In the genomic region with DNA sequence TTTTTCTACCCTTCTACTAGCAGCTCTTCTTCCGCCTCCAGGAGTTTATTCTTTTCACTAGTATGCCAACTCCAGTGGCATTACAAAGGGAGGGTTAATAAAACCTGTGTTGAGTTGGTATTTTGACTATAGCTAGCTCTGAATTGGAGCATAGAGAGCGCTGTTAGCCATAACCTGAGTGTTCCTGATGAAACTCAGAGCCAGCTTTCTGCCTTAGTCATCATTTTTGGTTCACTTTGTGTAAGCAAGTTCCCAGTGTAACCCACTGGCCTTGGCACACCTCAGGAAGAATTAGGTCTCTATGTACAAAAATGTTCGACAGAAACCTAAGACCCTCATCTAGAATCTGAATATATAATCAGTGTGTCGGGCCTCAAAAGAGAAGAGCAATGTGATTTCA, we compare ENCODE assay signal across 2 cellular contexts.
TF ChIP-seq lines count a peak whose summit lies in the region.

No MANE protein-coding gene starts in this region.

TF ChIP-seq in SK-N-SH treated with all-trans-retinoic acid at 6 μM for 48 hours, 23 proteins besides CTCF, POLR2A, EP300 and RAD21:
- TF ChIP-seq, protein P1, sequence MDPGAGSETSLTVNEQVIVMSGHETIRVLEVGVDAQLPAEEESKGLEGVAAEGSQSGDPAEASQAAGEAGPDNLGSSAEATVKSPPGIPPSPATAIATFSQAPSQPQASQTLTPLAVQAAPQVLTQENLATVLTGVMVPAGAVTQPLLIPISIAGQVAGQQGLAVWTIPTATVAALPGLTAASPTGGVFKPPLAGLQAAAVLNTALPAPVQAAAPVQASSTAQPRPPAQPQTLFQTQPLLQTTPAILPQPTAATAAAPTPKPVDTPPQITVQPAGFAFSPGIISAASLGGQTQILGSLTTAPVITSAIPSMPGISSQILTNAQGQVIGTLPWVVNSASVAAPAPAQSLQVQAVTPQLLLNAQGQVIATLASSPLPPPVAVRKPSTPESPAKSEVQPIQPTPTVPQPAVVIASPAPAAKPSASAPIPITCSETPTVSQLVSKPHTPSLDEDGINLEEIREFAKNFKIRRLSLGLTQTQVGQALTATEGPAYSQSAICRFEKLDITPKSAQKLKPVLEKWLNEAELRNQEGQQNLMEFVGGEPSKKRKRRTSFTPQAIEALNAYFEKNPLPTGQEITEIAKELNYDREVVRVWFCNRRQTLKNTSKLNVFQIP (CRISPR knock-in tag; IDR thresholded peaks at IDR 0.05; ENCODE audit: borderline replicate concordance, low read depth): no peak
- TF ChIP-seq ZFP30 (CRISPR knock-in tag; IDR thresholded peaks at IDR 0.05): no peak
- no peak for TF ChIP-seq BACH2 (CRISPR knock-in tag; IDR thresholded peaks at IDR 0.05; ENCODE audit: borderline replicate concordance)
- no peak for TF ChIP-seq ZNF565 (CRISPR knock-in tag; conservative IDR thresholded peaks at IDR 0.05; ENCODE audit: low read depth)
- TF ChIP-seq, protein P2, sequence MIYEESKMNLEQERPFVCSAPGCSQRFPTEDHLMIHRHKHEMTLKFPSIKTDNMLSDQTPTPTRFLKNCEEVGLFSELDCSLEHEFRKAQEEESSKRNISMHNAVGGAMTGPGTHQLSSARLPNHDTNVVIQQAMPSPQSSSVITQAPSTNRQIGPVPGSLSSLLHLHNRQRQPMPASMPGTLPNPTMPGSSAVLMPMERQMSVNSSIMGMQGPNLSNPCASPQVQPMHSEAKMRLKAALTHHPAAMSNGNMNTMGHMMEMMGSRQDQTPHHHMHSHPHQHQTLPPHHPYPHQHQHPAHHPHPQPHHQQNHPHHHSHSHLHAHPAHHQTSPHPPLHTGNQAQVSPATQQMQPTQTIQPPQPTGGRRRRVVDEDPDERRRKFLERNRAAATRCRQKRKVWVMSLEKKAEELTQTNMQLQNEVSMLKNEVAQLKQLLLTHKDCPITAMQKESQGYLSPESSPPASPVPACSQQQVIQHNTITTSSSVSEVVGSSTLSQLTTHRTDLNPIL (CRISPR knock-in tag; IDR thresholded peaks at IDR 0.05; ENCODE audit: low read depth): no peak
- TF ChIP-seq, protein P3, sequence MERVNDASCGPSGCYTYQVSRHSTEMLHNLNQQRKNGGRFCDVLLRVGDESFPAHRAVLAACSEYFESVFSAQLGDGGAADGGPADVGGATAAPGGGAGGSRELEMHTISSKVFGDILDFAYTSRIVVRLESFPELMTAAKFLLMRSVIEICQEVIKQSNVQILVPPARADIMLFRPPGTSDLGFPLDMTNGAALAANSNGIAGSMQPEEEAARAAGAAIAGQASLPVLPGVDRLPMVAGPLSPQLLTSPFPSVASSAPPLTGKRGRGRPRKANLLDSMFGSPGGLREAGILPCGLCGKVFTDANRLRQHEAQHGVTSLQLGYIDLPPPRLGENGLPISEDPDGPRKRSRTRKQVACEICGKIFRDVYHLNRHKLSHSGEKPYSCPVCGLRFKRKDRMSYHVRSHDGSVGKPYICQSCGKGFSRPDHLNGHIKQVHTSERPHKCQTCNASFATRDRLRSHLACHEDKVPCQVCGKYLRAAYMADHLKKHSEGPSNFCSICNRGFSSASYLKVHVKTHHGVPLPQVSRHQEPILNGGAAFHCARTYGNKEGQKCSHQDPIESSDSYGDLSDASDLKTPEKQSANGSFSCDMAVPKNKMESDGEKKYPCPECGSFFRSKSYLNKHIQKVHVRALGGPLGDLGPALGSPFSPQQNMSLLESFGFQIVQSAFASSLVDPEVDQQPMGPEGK (CRISPR knock-in tag; IDR thresholded peaks at IDR 0.05; ENCODE audit: borderline replicate concordance): no peak

TF ChIP-seq in SK-N-SH, 30 proteins besides CTCF, POLR2A, EP300 and RAD21 (continued from another document):
- TF ChIP-seq, protein P4, sequence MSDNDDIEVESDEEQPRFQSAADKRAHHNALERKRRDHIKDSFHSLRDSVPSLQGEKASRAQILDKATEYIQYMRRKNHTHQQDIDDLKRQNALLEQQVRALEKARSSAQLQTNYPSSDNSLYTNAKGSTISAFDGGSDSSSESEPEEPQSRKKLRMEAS (IDR thresholded peaks at IDR 0.05; ENCODE audit: low read depth): no peak
- no peak for TF ChIP-seq CHD2 (IDR thresholded peaks at IDR 0.05; ENCODE audit: low read length, partially characterized antibody)
- TF ChIP-seq, protein P5, sequence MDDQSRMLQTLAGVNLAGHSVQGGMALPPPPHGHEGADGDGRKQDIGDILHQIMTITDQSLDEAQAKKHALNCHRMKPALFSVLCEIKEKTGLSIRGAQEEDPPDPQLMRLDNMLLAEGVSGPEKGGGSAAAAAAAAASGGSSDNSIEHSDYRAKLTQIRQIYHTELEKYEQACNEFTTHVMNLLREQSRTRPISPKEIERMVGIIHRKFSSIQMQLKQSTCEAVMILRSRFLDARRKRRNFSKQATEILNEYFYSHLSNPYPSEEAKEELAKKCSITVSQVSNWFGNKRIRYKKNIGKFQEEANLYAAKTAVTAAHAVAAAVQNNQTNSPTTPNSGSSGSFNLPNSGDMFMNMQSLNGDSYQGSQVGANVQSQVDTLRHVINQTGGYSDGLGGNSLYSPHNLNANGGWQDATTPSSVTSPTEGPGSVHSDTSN (IDR thresholded peaks at IDR 0.05): no peak
- no peak for TF ChIP-seq YY1 (IDR thresholded peaks at IDR 0.05; ENCODE audit: low read depth)
- TF ChIP-seq FOXM1 (IDR thresholded peaks at IDR 0.05; ENCODE audit: low read depth): no peak
- TF ChIP-seq TAF1 (IDR thresholded peaks at IDR 0.05; ENCODE audit: borderline replicate concordance, low read depth, low read length): no peak
- TF ChIP-seq NRF1 (IDR thresholded peaks at IDR 0.05; ENCODE audit: low read depth, low read length): no peak
- no peak for TF ChIP-seq RCOR1 (IDR thresholded peaks at IDR 0.05; ENCODE audit: low read length)
- no peak for TF ChIP-seq GATA2 (CRISPR knock-in tag; IDR thresholded peaks at IDR 0.05)
- TF ChIP-seq NFIC (IDR thresholded peaks at IDR 0.05; ENCODE audit: borderline replicate concordance): no peak
- no peak for TF ChIP-seq SMC3 (IDR thresholded peaks at IDR 0.05; ENCODE audit: low read depth, low read length)
- TF ChIP-seq, protein P6, sequence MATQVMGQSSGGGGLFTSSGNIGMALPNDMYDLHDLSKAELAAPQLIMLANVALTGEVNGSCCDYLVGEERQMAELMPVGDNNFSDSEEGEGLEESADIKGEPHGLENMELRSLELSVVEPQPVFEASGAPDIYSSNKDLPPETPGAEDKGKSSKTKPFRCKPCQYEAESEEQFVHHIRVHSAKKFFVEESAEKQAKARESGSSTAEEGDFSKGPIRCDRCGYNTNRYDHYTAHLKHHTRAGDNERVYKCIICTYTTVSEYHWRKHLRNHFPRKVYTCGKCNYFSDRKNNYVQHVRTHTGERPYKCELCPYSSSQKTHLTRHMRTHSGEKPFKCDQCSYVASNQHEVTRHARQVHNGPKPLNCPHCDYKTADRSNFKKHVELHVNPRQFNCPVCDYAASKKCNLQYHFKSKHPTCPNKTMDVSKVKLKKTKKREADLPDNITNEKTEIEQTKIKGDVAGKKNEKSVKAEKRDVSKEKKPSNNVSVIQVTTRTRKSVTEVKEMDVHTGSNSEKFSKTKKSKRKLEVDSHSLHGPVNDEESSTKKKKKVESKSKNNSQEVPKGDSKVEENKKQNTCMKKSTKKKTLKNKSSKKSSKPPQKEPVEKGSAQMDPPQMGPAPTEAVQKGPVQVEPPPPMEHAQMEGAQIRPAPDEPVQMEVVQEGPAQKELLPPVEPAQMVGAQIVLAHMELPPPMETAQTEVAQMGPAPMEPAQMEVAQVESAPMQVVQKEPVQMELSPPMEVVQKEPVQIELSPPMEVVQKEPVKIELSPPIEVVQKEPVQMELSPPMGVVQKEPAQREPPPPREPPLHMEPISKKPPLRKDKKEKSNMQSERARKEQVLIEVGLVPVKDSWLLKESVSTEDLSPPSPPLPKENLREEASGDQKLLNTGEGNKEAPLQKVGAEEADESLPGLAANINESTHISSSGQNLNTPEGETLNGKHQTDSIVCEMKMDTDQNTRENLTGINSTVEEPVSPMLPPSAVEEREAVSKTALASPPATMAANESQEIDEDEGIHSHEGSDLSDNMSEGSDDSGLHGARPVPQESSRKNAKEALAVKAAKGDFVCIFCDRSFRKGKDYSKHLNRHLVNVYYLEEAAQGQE (IDR thresholded peaks at IDR 0.05; ENCODE audit: low read depth, low read length): no peak
- TF ChIP-seq, protein P7, sequence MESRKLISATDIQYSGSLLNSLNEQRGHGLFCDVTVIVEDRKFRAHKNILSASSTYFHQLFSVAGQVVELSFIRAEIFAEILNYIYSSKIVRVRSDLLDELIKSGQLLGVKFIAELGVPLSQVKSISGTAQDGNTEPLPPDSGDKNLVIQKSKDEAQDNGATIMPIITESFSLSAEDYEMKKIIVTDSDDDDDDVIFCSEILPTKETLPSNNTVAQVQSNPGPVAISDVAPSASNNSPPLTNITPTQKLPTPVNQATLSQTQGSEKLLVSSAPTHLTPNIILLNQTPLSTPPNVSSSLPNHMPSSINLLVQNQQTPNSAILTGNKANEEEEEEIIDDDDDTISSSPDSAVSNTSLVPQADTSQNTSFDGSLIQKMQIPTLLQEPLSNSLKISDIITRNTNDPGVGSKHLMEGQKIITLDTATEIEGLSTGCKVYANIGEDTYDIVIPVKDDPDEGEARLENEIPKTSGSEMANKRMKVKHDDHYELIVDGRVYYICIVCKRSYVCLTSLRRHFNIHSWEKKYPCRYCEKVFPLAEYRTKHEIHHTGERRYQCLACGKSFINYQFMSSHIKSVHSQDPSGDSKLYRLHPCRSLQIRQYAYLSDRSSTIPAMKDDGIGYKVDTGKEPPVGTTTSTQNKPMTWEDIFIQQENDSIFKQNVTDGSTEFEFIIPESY (IDR thresholded peaks at IDR 0.05; ENCODE audit: borderline replicate concordance, low read depth): no peak
- TF ChIP-seq GABPA (IDR thresholded peaks at IDR 0.05; ENCODE audit: low read depth): no peak
TF ChIP-seq in SK-N-SH: peak in this region for 0.
